8 cellular contexts compared by ENCODE assay signal in the genomic region with DNA sequence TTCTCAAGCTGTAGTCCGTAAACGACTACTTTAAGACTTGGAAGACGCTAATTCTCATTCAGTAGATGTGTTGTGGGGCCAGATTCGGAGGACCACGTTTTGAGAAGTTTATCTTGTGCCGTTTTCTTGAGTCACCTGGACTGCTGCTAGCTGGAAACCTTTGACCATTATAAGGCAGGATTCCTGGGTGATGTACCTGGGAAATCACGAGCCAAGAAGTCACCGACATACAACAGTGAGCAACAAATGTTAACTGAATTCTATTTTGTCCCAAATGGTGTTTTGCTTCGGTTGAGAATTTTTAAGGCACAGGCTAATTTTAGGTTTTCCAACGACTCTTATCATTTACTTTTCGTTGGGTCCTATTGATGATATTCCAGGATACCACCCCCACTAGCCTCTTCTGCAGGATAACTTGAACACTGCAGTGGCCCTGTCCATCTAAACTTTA.
DNase-seq lines count a peak whose midpoint lies in the region; ATAC-seq, FAIRE-seq and TF ChIP-seq lines count a peak whose summit lies in the region.

No MANE protein-coding gene starts in this region.

- H3K36me3 ChIP-seq in HUES48 (ENCODE audit: control insufficient read depth, insufficient read depth, low read length): no peaks in the 10 kb centered on the region
- H3K36me3 ChIP-seq in endodermal cell (ENCODE audit: control insufficient read depth, insufficient read depth, low read length): no peaks in the 10 kb centered on the region
- H3K36me3 ChIP-seq in neural progenitor cell: no peaks in the 10 kb centered on the region

- intact Hi-C loops in CD14-positive monocyte (cut with micrococcal nuclease): loop anchor here (5.0 to 10.0 kb wide), 2 partner anchors 74 to 237 kb away; a partner anchor contains a TSS

- no peak for DNase-seq in CD14-positive monocyte (ENCODE audit: low spot score)
- DNase-seq in endodermal cell: no peak
- no peak for DNase-seq in neural progenitor cell (ENCODE audit: low spot score)
- no peak for DNase-seq in ureter (ENCODE audit: low spot score)
- no peak for DNase-seq in left lobe of liver (ENCODE audit: low spot score)
- no peak for DNase-seq in RCC 7860 (ENCODE audit: low spot score)

- H3K27ac ChIP-seq in HUES48 (ENCODE audit: low read depth, low read length) (peak overlapping the region; percentile 92), endodermal cell (ENCODE audit: low read depth, low read length) (peak overlapping the region; percentile 72), neural progenitor cell (peak overlapping the region; percentile 42)

- H3K9me3 ChIP-seq in HUES48 (ENCODE audit: control insufficient read depth, insufficient read depth, low read length) (no peaks in the 10 kb centered on the region), endodermal cell (ENCODE audit: control insufficient read depth, low read length) (no peaks in the 10 kb centered on the region), neural progenitor cell (ENCODE audit: low read depth) (no peaks in the 10 kb centered on the region)

- H3K4me3 ChIP-seq in HUES48 (ENCODE audit: low read depth, low read length) (peak overlapping the region; percentile 91), endodermal cell (ENCODE audit: low read length) (peak overlapping the region; percentile 91), neural progenitor cell (peak overlapping the region; percentile 70)

- no peak for FAIRE-seq in RCC 7860 (lab: Jason Lieb, UNC)

- H4K20me1 ChIP-seq in neural progenitor cell (ENCODE audit: low read depth): peaks cover 16% of the 10 kb centered on the region

- peaks cover 18% of the 10 kb centered on the region for H3K4me1 ChIP-seq in HUES48 (ENCODE audit: control insufficient read depth, insufficient read depth, low read length)
- H3K4me1 ChIP-seq in endodermal cell (ENCODE audit: control insufficient read depth, insufficient read depth, low read length): peaks cover 4% of the 10 kb centered on the region
- H3K4me1 ChIP-seq in neural progenitor cell: peaks cover 32% of the 10 kb centered on the region

- peak overlapping the region in 5 of 7 donors; percentile 82 to 92 (median 91) for H3K27ac Mint-ChIP-seq in CD14-positive monocyte
- no peak overlapping the region for H3K27ac Mint-ChIP-seq in endodermal cell
- H3K27ac Mint-ChIP-seq in neural progenitor cell: peak overlapping the region; percentile 98

- 0 to 1% methylated on average over 6 to 11 of the region's 11 CpGs for WGBS in endodermal cell (ENCODE audit: insufficient coverage in 1 of 2, insufficient read length in 1 of 2), 2 experiments

- no peaks in the 10 kb centered on the region for H3K27me3 ChIP-seq in HUES48 (ENCODE audit: control insufficient read depth, insufficient read depth, low read length)
- no peaks in the 10 kb centered on the region for H3K27me3 ChIP-seq in endodermal cell (ENCODE audit: control insufficient read depth, insufficient read depth, low read length, poor library complexity, severe bottlenecking)
- H3K27me3 ChIP-seq in neural progenitor cell: no peaks in the 10 kb centered on the region

- ATAC-seq in left lobe of liver (no peak), HG03571 (IDR thresholded peaks at IDR 0.05; ENCODE audit: unreplicated experiment) (no peak)

- H2AFZ ChIP-seq in neural progenitor cell (replicated peaks): peak overlapping the region; percentile 26

- H3K79me2 ChIP-seq in neural progenitor cell (ENCODE audit: low read depth): peaks cover 44% of the 10 kb centered on the region

- H3K4me1 Mint-ChIP-seq in CD14-positive monocyte: peaks cover 33% of the 10 kb centered on the region
- H3K4me1 Mint-ChIP-seq in endodermal cell: peaks cover 28% of the 10 kb centered on the region
- H3K4me1 Mint-ChIP-seq in neural progenitor cell: peaks cover 30% of the 10 kb centered on the region

- H3K9me3 Mint-ChIP-seq in CD14-positive monocyte (no peaks in the 10 kb centered on the region), endodermal cell (no peaks in the 10 kb centered on the region), neural progenitor cell (no peaks in the 10 kb centered on the region)

- peak overlapping the region; percentile 99 for H3K9ac ChIP-seq in HUES48 (ENCODE audit: low read depth, low read length)
- peak overlapping the region; percentile 86 for H3K9ac ChIP-seq in endodermal cell (ENCODE audit: extremely low read depth, low read length, poor library complexity, severe bottlenecking)
- H3K9ac ChIP-seq in neural progenitor cell: peak overlapping the region; percentile 33

- TF ChIP-seq CTCF in CD14-positive monocyte (IDR thresholded peaks at IDR 0.05) (no peak), endodermal cell (conservative IDR thresholded peaks at IDR 0.05) (no peak), neural progenitor cell (IDR thresholded peaks at IDR 0.05) (no peak)

- no peak overlapping the region for H3K4me3 Mint-ChIP-seq in CD14-positive monocyte
- no peak overlapping the region for H3K4me3 Mint-ChIP-seq in endodermal cell
- no peak overlapping the region for H3K4me3 Mint-ChIP-seq in neural progenitor cell

- H3K27me3 Mint-ChIP-seq in CD14-positive monocyte (ENCODE audit: low read depth in 3 of 3): peaks cover 0 to 3% (median 0%) of the 10 kb centered on the region in 3 donors
- no peaks in the 10 kb centered on the region for H3K27me3 Mint-ChIP-seq in endodermal cell (ENCODE audit: insufficient read depth)
- peaks cover 9% of the 10 kb centered on the region for H3K27me3 Mint-ChIP-seq in neural progenitor cell (ENCODE audit: insufficient read depth, low read depth)

- H3K4me2 ChIP-seq in neural progenitor cell: peak overlapping the region; percentile 82

- H3K36me3 Mint-ChIP-seq in CD14-positive monocyte: no peaks in the 10 kb centered on the region
- no peaks in the 10 kb centered on the region for H3K36me3 Mint-ChIP-seq in endodermal cell (ENCODE audit: low read depth)
- no peaks in the 10 kb centered on the region for H3K36me3 Mint-ChIP-seq in neural progenitor cell

- H3F3A ChIP-seq in neural progenitor cell (ENCODE audit: low read depth): peaks cover 68% of the 10 kb centered on the region

Comparison
In these comparisons a context has a peak if more than half of its experiments do, and no peak if none do; other contexts are left out.
1. H3K27ac ChIP-seq: peak in every context shown above with its lines; median percentile 92 in HUES48; 72 in endodermal cell; 42 in neural progenitor cell.
2. H3K9ac ChIP-seq: peak in every context shown above with its lines; median percentile 99 in HUES48; 86 in endodermal cell; 33 in neural progenitor cell.